Comparison of ENCODE assay signal across 15 cellular contexts in the genomic region with DNA sequence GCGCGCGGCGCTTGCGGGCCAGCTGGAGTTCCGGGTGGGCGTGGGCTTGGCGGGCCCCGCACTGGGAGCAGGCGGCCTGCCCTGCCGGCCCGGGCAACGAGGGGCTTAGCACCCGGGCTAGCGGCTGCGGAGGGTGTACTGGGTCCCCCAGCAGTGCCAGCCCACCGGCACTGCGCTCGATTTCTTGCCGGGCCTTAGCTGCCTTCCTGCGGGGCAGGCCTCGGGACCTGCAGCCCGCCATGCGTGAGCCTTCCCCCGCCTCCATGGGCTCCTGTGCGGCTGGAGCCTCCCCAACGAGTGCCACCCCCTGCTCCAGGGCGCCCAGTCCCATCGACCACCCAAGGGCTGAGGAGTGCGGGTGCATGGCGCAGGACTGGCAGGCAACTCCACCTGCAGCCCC. TPM values are rescaled to one million over a fixed set of nuclear protein-coding genes. Genes with fewer than 3 reads are reported as not detected.
"Had no signal": no experiment of that assay in that cellular context is flagged by ENCODE, and none has a peak within 500 bp of the region (broad histone marks: within the 10 kb centered on the region; RNA-seq: fewer than 3 reads in every experiment).

No MANE protein-coding gene starts in this region.

RNA-seq across cellular contexts. Expression of a gene that starts 6.5 kb away (rescaled TPM):
- total RNA-seq: T-helper 17 cell had no signal

RNA-seq across cellular contexts. Expression of a gene that starts 9.2 kb away (rescaled TPM):
- total RNA-seq: activated B cell treated with CpG ODN at 0.5 μM for 24 hours; activated CD4-positive, alpha-beta memory T cell treated with anti-CD3 and anti-CD28 coated beads for 36 hours; activated CD4-positive, alpha-beta memory T cell treated with anti-CD3 and anti-CD28 coated beads, Interleukin-2, amount 10 ng/mL, durations not matched to agents 7 days and 5 days; activated CD4-positive, alpha-beta T cell treated with anti-CD3 and anti-CD28 coated beads for 36 hours; activated CD4-positive, alpha-beta T cell treated with anti-CD3 and anti-CD28 coated beads, Interleukin-2, amount 10 ng/mL, durations not matched to agents 24 days and 14 days; activated CD4-positive, alpha-beta T cell treated with anti-CD3 and anti-CD28 coated beads, Interleukin-2, amount 10 ng/mL, durations not matched to agents 7 days and 5 days; activated CD8-positive, alpha-beta memory T cell treated with anti-CD3 and anti-CD28 coated beads for 36 hours; activated CD8-positive, alpha-beta memory T cell treated with anti-CD3 and anti-CD28 coated beads, Interleukin-2, amount 10 ng/mL, durations not matched to agents 7 days and 5 days; activated CD8-positive, alpha-beta T cell treated with anti-CD3 and anti-CD28 coated beads for 36 hours; activated CD8-positive, alpha-beta T cell treated with anti-CD3 and anti-CD28 coated beads, Interleukin-2, amount 10 ng/mL, durations not matched to agents 7 days and 5 days; T-cell; T-helper 1 cell treated with Interleukin-12 subunit alpha and Interleukin-12 subunit beta and Interleukin-4 antibody, amounts not matched to agents 30 ng/mL and 1 ng/mL, for 36 hours; T-helper 17 cell; T-helper 2 cell treated with Interferon-gamma antibody and Interleukin-4, amounts not matched to agents 100 ng/mL and 5 ng/mL, for 36 hours; WTC11 had no signal

RNA-seq across cellular contexts. Expression of a gene that starts 41.6 kb away (rescaled TPM):
- total RNA-seq: activated CD4-positive, alpha-beta memory T cell treated with anti-CD3 and anti-CD28 coated beads for 36 hours; activated CD4-positive, alpha-beta memory T cell treated with anti-CD3 and anti-CD28 coated beads, Interleukin-2, amount 10 ng/mL, durations not matched to agents 7 days and 5 days; activated CD4-positive, alpha-beta T cell treated with anti-CD3 and anti-CD28 coated beads for 36 hours; activated CD4-positive, alpha-beta T cell treated with anti-CD3 and anti-CD28 coated beads, Interleukin-2, amount 10 ng/mL, durations not matched to agents 24 days and 14 days; activated CD8-positive, alpha-beta memory T cell treated with anti-CD3 and anti-CD28 coated beads for 36 hours; activated CD8-positive, alpha-beta memory T cell treated with anti-CD3 and anti-CD28 coated beads, Interleukin-2, amount 10 ng/mL, durations not matched to agents 7 days and 5 days; activated CD8-positive, alpha-beta T cell treated with anti-CD3 and anti-CD28 coated beads for 36 hours; activated CD8-positive, alpha-beta T cell treated with anti-CD3 and anti-CD28 coated beads, Interleukin-2, amount 10 ng/mL, durations not matched to agents 7 days and 5 days; T-helper 17 cell; T-helper 2 cell treated with Interferon-gamma antibody and Interleukin-4, amounts not matched to agents 100 ng/mL and 5 ng/mL, for 36 hours; WTC11 had no signal
